ENCODE assay signal across 23 cellular contexts in genomic region chr17:40515011-40515410, GRCh38. TPM values are rescaled to one million over a fixed set of nuclear protein-coding genes. Genes with fewer than 3 reads are reported as not detected.
DNase-seq lines count a peak whose midpoint lies in the region; ATAC-seq lines count a peak whose summit lies in the region.
"Had no signal": no experiment of that assay in that cellular context is flagged by ENCODE, and none has a peak within 500 bp of the region (broad histone marks: within the 10 kb centered on the region; RNA-seq: fewer than 3 reads in every experiment).

No MANE protein-coding gene starts in this region.

- peak overlapping the region; percentile 73 for H3K27ac Mint-ChIP-seq in activated CD4-positive, alpha-beta T cell treated with anti-CD3 and anti-CD28 coated beads for 36 hours
- peak overlapping the region in 7 of 8 donors; percentile 1 to 100 (median 96) for H3K27ac Mint-ChIP-seq in CD8-positive, alpha-beta memory T cell
- peak overlapping the region; percentile 97 for H3K27ac Mint-ChIP-seq in activated T-helper 1 cell treated with anti-CD3 and anti-CD28 coated beads, Interleukin-12 subunit alpha, Interleukin-12 subunit beta, Interleukin-2, Interleukin-4 antibody, amounts not matched to agents 30 ng/mL and 10 ng/mL and 1 ng/mL, durations not matched to agents 14 hours and 24 hours and 36 hours
- peak overlapping the region; percentile 12 to 97 (median 91) for H3K27ac Mint-ChIP-seq in naive thymus-derived CD4-positive, alpha-beta T cell

- intact Hi-C loops in activated CD4-positive, alpha-beta T cell treated with anti-CD3 and anti-CD28 coated beads for 36 hours (cut with DNase I, micrococcal nuclease): no loop called here
- intact Hi-C loops in activated T-helper 1 cell treated with anti-CD3 and anti-CD28 coated beads, Interleukin-12 subunit alpha, Interleukin-12 subunit beta, Interleukin-2, Interleukin-4 antibody, amounts not matched to agents 30 ng/mL and 10 ng/mL and 1 ng/mL, durations not matched to agents 14 hours and 24 hours and 36 hours (cut with micrococcal nuclease): no loop called here
- intact Hi-C loops in naive thymus-derived CD4-positive, alpha-beta T cell (cut with micrococcal nuclease): loop anchor here in 1 of 2 donors (2.0 to 5.0 kb wide), 2 partner anchors 26 to 88 kb away; no protein-coding TSS in a partner anchor

- no peak overlapping the region for H3K4me3 Mint-ChIP-seq in activated CD4-positive, alpha-beta T cell treated with anti-CD3 and anti-CD28 coated beads for 36 hours
- peak overlapping the region in 6 of 7 donors; percentile 79 to 90 (median 86) for H3K4me3 Mint-ChIP-seq in CD8-positive, alpha-beta memory T cell
- peak overlapping the region; percentile 84 for H3K4me3 Mint-ChIP-seq in activated T-helper 1 cell treated with anti-CD3 and anti-CD28 coated beads, Interleukin-12 subunit alpha, Interleukin-12 subunit beta, Interleukin-2, Interleukin-4 antibody, amounts not matched to agents 30 ng/mL and 10 ng/mL and 1 ng/mL, durations not matched to agents 14 hours and 24 hours and 36 hours
- H3K4me3 Mint-ChIP-seq in naive thymus-derived CD4-positive, alpha-beta T cell: peak overlapping the region; percentile 60 to 89 (median 84)
- H3K4me3 Mint-ChIP-seq: neural crest cell had no signal

- H3K27me3 Mint-ChIP-seq in activated CD4-positive, alpha-beta T cell treated with anti-CD3 and anti-CD28 coated beads for 36 hours: peaks cover 2% of the 10 kb centered on the region
- peaks cover 0 to 5% of the 10 kb centered on the region in 2 donors for H3K27me3 Mint-ChIP-seq in CD8-positive, alpha-beta memory T cell
- no peaks in the 10 kb centered on the region for H3K27me3 Mint-ChIP-seq in activated T-helper 1 cell treated with anti-CD3 and anti-CD28 coated beads, Interleukin-12 subunit alpha, Interleukin-12 subunit beta, Interleukin-2, Interleukin-4 antibody, amounts not matched to agents 30 ng/mL and 10 ng/mL and 1 ng/mL, durations not matched to agents 14 hours and 24 hours and 36 hours (ENCODE audit: insufficient read depth)
- H3K27me3 Mint-ChIP-seq in naive thymus-derived CD4-positive, alpha-beta T cell: peaks cover 0 to 12% (median 0%) of the 10 kb centered on the region in 5 donors

- H3K4me1 Mint-ChIP-seq in activated CD4-positive, alpha-beta T cell treated with anti-CD3 and anti-CD28 coated beads for 36 hours: peaks cover 49% of the 10 kb centered on the region
- H3K4me1 Mint-ChIP-seq in CD8-positive, alpha-beta memory T cell: peaks cover 53 to 72% (median 61%) of the 10 kb centered on the region in 3 donors
- H3K4me1 Mint-ChIP-seq in activated T-helper 1 cell treated with anti-CD3 and anti-CD28 coated beads, Interleukin-12 subunit alpha, Interleukin-12 subunit beta, Interleukin-2, Interleukin-4 antibody, amounts not matched to agents 30 ng/mL and 10 ng/mL and 1 ng/mL, durations not matched to agents 14 hours and 24 hours and 36 hours (ENCODE audit: low read depth): peaks cover 62% of the 10 kb centered on the region
- H3K4me1 Mint-ChIP-seq in naive thymus-derived CD4-positive, alpha-beta T cell: peaks cover 33 to 65% (median 61%) of the 10 kb centered on the region in 7 donors
- H3K4me1 Mint-ChIP-seq: neural crest cell had no signal

- no peaks in the 10 kb centered on the region for H3K9me3 Mint-ChIP-seq in activated CD4-positive, alpha-beta T cell treated with anti-CD3 and anti-CD28 coated beads for 36 hours (ENCODE audit: low read depth)
- no peaks in the 10 kb centered on the region for H3K9me3 Mint-ChIP-seq in CD8-positive, alpha-beta memory T cell
- no peaks in the 10 kb centered on the region for H3K9me3 Mint-ChIP-seq in activated T-helper 1 cell treated with anti-CD3 and anti-CD28 coated beads, Interleukin-12 subunit alpha, Interleukin-12 subunit beta, Interleukin-2, Interleukin-4 antibody, amounts not matched to agents 30 ng/mL and 10 ng/mL and 1 ng/mL, durations not matched to agents 14 hours and 24 hours and 36 hours
- peaks cover 0 to 8% (median 0%) of the 10 kb centered on the region in 11 donors for H3K9me3 Mint-ChIP-seq in naive thymus-derived CD4-positive, alpha-beta T cell
- H3K9me3 Mint-ChIP-seq: neural crest cell had no signal

- H3K27me3 ChIP-seq in CD8-positive, alpha-beta memory T cell (ENCODE audit: insufficient read depth, low read length, poor library complexity, severe bottlenecking): no peaks in the 10 kb centered on the region
- no peaks in the 10 kb centered on the region for H3K27me3 ChIP-seq in naive thymus-derived CD4-positive, alpha-beta T cell (ENCODE audit: control insufficient read depth in 2 of 2, insufficient read depth in 2 of 2, low read length in 2 of 2)
- H3K27me3 ChIP-seq: dorsolateral prefrontal cortex, gastrocnemius medialis, SJSA1, vagina had no signal

- H3K9me3 ChIP-seq in CD8-positive, alpha-beta memory T cell (ENCODE audit: low read length): no peaks in the 10 kb centered on the region
- H3K9me3 ChIP-seq in naive thymus-derived CD4-positive, alpha-beta T cell (ENCODE audit: control insufficient read depth in 2 of 3, low read length in 3 of 3): no peaks in the 10 kb centered on the region
- H3K9me3 ChIP-seq: gastrocnemius medialis, SJSA1, vagina had no signal

- no peak overlapping the region for H3K27ac ChIP-seq in CD8-positive, alpha-beta memory T cell (ENCODE audit: low read depth, low read length)
- H3K27ac ChIP-seq in naive thymus-derived CD4-positive, alpha-beta T cell (ENCODE audit: low read depth, low read length): no peak overlapping the region
- H3K27ac ChIP-seq: C4-2B, dorsolateral prefrontal cortex, gastrocnemius medialis, SJSA1, vagina had no signal

- no peak for DNase-seq in activated CD4-positive, alpha-beta T cell treated with anti-CD3 and anti-CD28 coated beads for 36 hours
- DNase-seq in activated CD4-positive, alpha-beta T cell treated with anti-CD3 and anti-CD28 coated beads for 4 hours: no peak
- DNase-seq in CD8-positive, alpha-beta memory T cell: no peak
- no peak for DNase-seq in activated T-helper 1 cell treated with anti-CD3 and anti-CD28 coated beads, Interleukin-12 subunit alpha, Interleukin-12 subunit beta, Interleukin-2, Interleukin-4 antibody, amounts not matched to agents 30 ng/mL and 10 ng/mL and 1 ng/mL, durations not matched to agents 14 hours and 24 hours and 36 hours (ENCODE audit: low spot score)
- DNase-seq in naive thymus-derived CD4-positive, alpha-beta T cell: no peak
- DNase-seq in NCI-H526 (lab: John Stamatoyannopoulos, UW): no peak
- DNase-seq: HCEC 1CT, MM.1S, NCI-H2227 treated with DMSO at 0.1 percent for 48 hours had no signal

- peak overlapping the region; percentile 40 for H3K4me3 ChIP-seq in CD8-positive, alpha-beta memory T cell (ENCODE audit: low read length)
- H3K4me3 ChIP-seq in naive thymus-derived CD4-positive, alpha-beta T cell (ENCODE audit: low read length): peak overlapping the region; percentile 53
- H3K4me3 ChIP-seq: dorsolateral prefrontal cortex, gastrocnemius medialis, PC-9, SJSA1, smooth muscle cell, vagina had no signal

- ATAC-seq in activated CD4-positive, alpha-beta T cell treated with anti-CD3 and anti-CD28 coated beads for 36 hours: no peak
- ATAC-seq in naive thymus-derived CD4-positive, alpha-beta T cell: no peak
- no peak for ATAC-seq in GM21786 (IDR thresholded peaks at IDR 0.05; ENCODE audit: unreplicated experiment)
- no peak for ATAC-seq in HG02973 (IDR thresholded peaks at IDR 0.05; ENCODE audit: unreplicated experiment)
- ATAC-seq: activated CD4-positive, CD25-positive, alpha-beta regulatory T cell treated with anti-CD3 and anti-CD28 coated beads, Interleukin-2, amount 50 U/mL, for 24 hours; esophagus mucosa; gastrocnemius medialis had no signal

- H3K36me3 Mint-ChIP-seq in activated CD4-positive, alpha-beta T cell treated with anti-CD3 and anti-CD28 coated beads for 36 hours (ENCODE audit: low read depth): peaks cover 11% of the 10 kb centered on the region
- no peaks in the 10 kb centered on the region for H3K36me3 Mint-ChIP-seq in CD8-positive, alpha-beta memory T cell
- peaks cover 13% of the 10 kb centered on the region for H3K36me3 Mint-ChIP-seq in activated T-helper 1 cell treated with anti-CD3 and anti-CD28 coated beads, Interleukin-12 subunit alpha, Interleukin-12 subunit beta, Interleukin-2, Interleukin-4 antibody, amounts not matched to agents 30 ng/mL and 10 ng/mL and 1 ng/mL, durations not matched to agents 14 hours and 24 hours and 36 hours (ENCODE audit: low read depth)
- peaks cover 0 to 34% (median 0%) of the 10 kb centered on the region in 5 donors for H3K36me3 Mint-ChIP-seq in naive thymus-derived CD4-positive, alpha-beta T cell

- POLR2A ChIA-PET in activated CD4-positive, alpha-beta T cell treated with anti-CD3 and anti-CD28 coated beads for 36 hours (lab: Charles Lee): no interaction called here
- POLR2A ChIA-PET in CD8-positive, alpha-beta memory T cell (lab: Charles Lee): no interaction called here
- POLR2A ChIA-PET in naive thymus-derived CD4-positive, alpha-beta T cell (lab: Charles Lee): interaction anchor here (0.9 to 2.1 kb wide), 3 partner anchors 12 to 24 kb away, joined by 3 to 10 read pairs (median 5); no protein-coding TSS in a partner anchor

- peaks cover 67% of the 10 kb centered on the region for H3K4me1 ChIP-seq in CD8-positive, alpha-beta memory T cell (ENCODE audit: insufficient read depth, low read length)
- peaks cover 47 to 55% of the 10 kb centered on the region in 2 donors for H3K4me1 ChIP-seq in naive thymus-derived CD4-positive, alpha-beta T cell (ENCODE audit: control insufficient read depth in 2 of 2, insufficient read depth in 2 of 2, low read length in 2 of 2)

- H3K36me3 ChIP-seq in CD8-positive, alpha-beta memory T cell (ENCODE audit: insufficient read depth, low read length): no peaks in the 10 kb centered on the region
- no peaks in the 10 kb centered on the region for H3K36me3 ChIP-seq in naive thymus-derived CD4-positive, alpha-beta T cell (ENCODE audit: control insufficient read depth in 2 of 3, insufficient read depth in 3 of 3, low read length in 3 of 3)
- H3K36me3 ChIP-seq: gastrocnemius medialis, SJSA1, vagina had no signal

- CTCF ChIA-PET in activated CD4-positive, alpha-beta T cell treated with anti-CD3 and anti-CD28 coated beads for 36 hours (lab: Charles Lee): interaction anchor here (1.0 to 1.4 kb wide), 2 partner anchors 19 to 82 kb away, joined by 3 to 4 read pairs; no protein-coding TSS in a partner anchor
- CTCF ChIA-PET in CD8-positive, alpha-beta memory T cell (lab: Charles Lee): interaction anchor here (2.4 kb wide), 2 partner anchors 34 to 38 kb away, joined by 8 read pairs; no protein-coding TSS in a partner anchor
- CTCF ChIA-PET in naive thymus-derived CD4-positive, alpha-beta T cell (lab: Charles Lee): interaction anchor here (0.9 kb wide), 1 partner anchor 118 kb away, joined by 4 read pairs; no protein-coding TSS in a partner anchor

RNA-seq across cellular contexts. Expression of gene TNS4, which starts 13.6 kb away (rescaled TPM):
- 10 to 100 TPM; 10.8 to 12.8 TPM for total RNA-seq in activated CD4-positive, alpha-beta T cell treated with anti-CD3 and anti-CD28 coated beads for 36 hours
- 1 to 10 TPM; 3.1 TPM for total RNA-seq in CD8-positive, alpha-beta memory T cell
- polyA plus RNA-seq in CD8-positive, alpha-beta memory T cell: 0.41 TPM
- total RNA-seq in activated T-helper 1 cell treated with anti-CD3 and anti-CD28 coated beads, Interleukin-12 subunit alpha, Interleukin-12 subunit beta, Interleukin-2, Interleukin-4 antibody, amounts not matched to agents 30 ng/mL and 10 ng/mL and 1 ng/mL, durations not matched to agents 14 hours and 24 hours and 36 hours: 14.5 and 15.5 TPM in 2 replicates
- total RNA-seq in naive thymus-derived CD4-positive, alpha-beta T cell: 10 to 100 TPM in 1 of 5 experiments, 1 to 10 TPM in 2, not detected in 2; 1.2 to 10.3 (median 1.3) TPM
- not detected for polyA plus RNA-seq in naive thymus-derived CD4-positive, alpha-beta T cell
- total RNA-seq: dorsolateral prefrontal cortex, neural crest cell, pulmonary artery endothelial cell, SJSA1 had no signal

RNA-seq across cellular contexts. Expression of gene CCR7, which starts 50.3 kb away (rescaled TPM):
- 100 to 1,000 TPM; 325 to 389 TPM for total RNA-seq in activated CD4-positive, alpha-beta T cell treated with anti-CD3 and anti-CD28 coated beads for 36 hours
- total RNA-seq in CD8-positive, alpha-beta memory T cell: 100 to 1,000 TPM; 152 to 154 TPM
- 286 TPM for polyA plus RNA-seq in CD8-positive, alpha-beta memory T cell
- 165 and 166 TPM in 2 replicates for total RNA-seq in activated T-helper 1 cell treated with anti-CD3 and anti-CD28 coated beads, Interleukin-12 subunit alpha, Interleukin-12 subunit beta, Interleukin-2, Interleukin-4 antibody, amounts not matched to agents 30 ng/mL and 10 ng/mL and 1 ng/mL, durations not matched to agents 14 hours and 24 hours and 36 hours
- 100 to 1,000 TPM; 153 to 675 (median 262) TPM for total RNA-seq in naive thymus-derived CD4-positive, alpha-beta T cell
- 1,000 to 10,000 TPM; 1,350 to 2,301 TPM for polyA plus RNA-seq in naive thymus-derived CD4-positive, alpha-beta T cell
- total RNA-seq: bronchial epithelial cell, PC-9, pulmonary artery endothelial cell, SJSA1, smooth muscle cell, vagina had no signal
- polyA plus RNA-seq: smooth muscle cell had no signal
